Comparison of ENCODE assay signal across 8 cellular contexts in genomic region chr20:50959543-50960126, GRCh38. TPM values are rescaled to one million over a fixed set of nuclear protein-coding genes. Genes with fewer than 3 reads are reported as not detected.
DNase-seq lines count a peak whose midpoint lies in the region; ATAC-seq and TF ChIP-seq lines count a peak whose summit lies in the region.

No MANE protein-coding gene starts in this region.

- TF ChIP-seq POLR2A in prostate gland (IDR thresholded peaks at IDR 0.05) (no peak), GM18505 (IDR thresholded peaks at IDR 0.05; ENCODE audit: borderline replicate concordance, extremely low read depth, insufficient read depth, insufficient read length) (no peak)

- 58% methylated on average over 25 of the region's 25 CpGs for WGBS in prostate gland

- H3K4me3 ChIP-seq in SJSA1: peak overlapping the region; percentile 75
- H3K4me3 ChIP-seq in fibroblast of mammary gland (ENCODE audit: control insufficient read depth, low read depth, low read length): peak overlapping the region; percentile 94
- H3K4me3 ChIP-seq in prostate gland: peak overlapping the region; percentile 71 to 89

- intact Hi-C loops in prostate gland (cut with DNase I): no loop called here

- ATAC-seq in GM21526 (IDR thresholded peaks at IDR 0.05; ENCODE audit: low FRiP score, unreplicated experiment) (no peak), GM18505 (IDR thresholded peaks at IDR 0.05; ENCODE audit: unreplicated experiment) (no peak), HG03571 (IDR thresholded peaks at IDR 0.05; ENCODE audit: unreplicated experiment) (no peak)

- peaks cover 9% of the 10 kb centered on the region for H3K4me1 ChIP-seq in ES-I3 (ENCODE audit: insufficient read depth, low read length)
- H3K4me1 ChIP-seq in SJSA1 (replicated peaks): peaks cover 14% of the 10 kb centered on the region
- H3K4me1 ChIP-seq in prostate gland (replicated peaks): peaks cover 5% of the 10 kb centered on the region

- H3K9me3 ChIP-seq in ES-I3 (ENCODE audit: control insufficient read depth, insufficient read depth, low read length): no peaks in the 10 kb centered on the region; the same call in 1 of the 2 replicates
- H3K9me3 ChIP-seq in SJSA1 (replicated peaks): no peaks in the 10 kb centered on the region
- no peaks in the 10 kb centered on the region for H3K9me3 ChIP-seq in prostate gland

- H3K27ac ChIP-seq in SJSA1 (no peak overlapping the region; the same call in 1 of the 2 replicates), prostate gland (no peak overlapping the region)

- H3K27me3 ChIP-seq in SJSA1 (replicated peaks) (no peaks in the 10 kb centered on the region), prostate gland (replicated peaks; ENCODE audit: insufficient read depth) (no peaks in the 10 kb centered on the region)

- peak overlapping the region; percentile 93; the same call in 1 of the 2 replicates for H3K9ac ChIP-seq in ES-I3 (ENCODE audit: low read depth, low read length)

- TF ChIP-seq CTCF in fibroblast of mammary gland (conservative IDR thresholded peaks at IDR 0.05; ENCODE audit: control insufficient read depth, insufficient read depth, low read depth, low read length): no peak
- TF ChIP-seq CTCF in prostate gland (IDR thresholded peaks at IDR 0.05): no peak

- H3K36me3 ChIP-seq in ES-I3 (ENCODE audit: insufficient read depth, low read length) (peaks cover 3% of the 10 kb centered on the region; the same call in 1 of the 2 replicates), SJSA1 (peaks cover 25% of the 10 kb centered on the region), prostate gland (no peaks in the 10 kb centered on the region)

- DNase-seq in SJSA1 (ENCODE audit: low read depth in 1 of 2, low spot score in 2 of 2) (no peak), fibroblast of mammary gland (ENCODE audit: low read depth) (no peak), prostate gland (ENCODE audit: low spot score) (no peak), A172 (ENCODE audit: low spot score) (no peak)

RNA-seq across cellular contexts. Expression of gene MOCS3, which starts 1.0 kb away (rescaled TPM):
- 6.2 and 7.2 TPM in 2 replicates for total RNA-seq in SJSA1 (2014; rRNA removed; shearing (Covaris generic))
- 1 to 10 TPM; 6.6 to 7.9 TPM for total RNA-seq in prostate gland
- total RNA-seq in A172 (2014; rRNA removed; shearing (Covaris generic)): 9.0 and 9.4 TPM in 2 replicates

RNA-seq across cellular contexts. Expression of gene DPM1, which starts 1.3 kb away (rescaled TPM):
- total RNA-seq in SJSA1 (2014; rRNA removed; shearing (Covaris generic)): 122 and 138 TPM in 2 replicates
- total RNA-seq in prostate gland: 10 to 100 TPM; 31.6 to 61.6 TPM
- total RNA-seq in A172 (2014; rRNA removed; shearing (Covaris generic)): 207 and 247 TPM in 2 replicates

RNA-seq across cellular contexts. Expression of gene ADNP, which starts 28.4 kb away (rescaled TPM):
- 18.2 and 20.4 TPM in 2 replicates for total RNA-seq in SJSA1 (2014; rRNA removed; shearing (Covaris generic))
- total RNA-seq in prostate gland: 10 to 100 TPM; 46.8 to 84.7 TPM
- total RNA-seq in A172 (2014; rRNA removed; shearing (Covaris generic)): 23.2 and 28.1 TPM in 2 replicates
